In the genomic region with DNA sequence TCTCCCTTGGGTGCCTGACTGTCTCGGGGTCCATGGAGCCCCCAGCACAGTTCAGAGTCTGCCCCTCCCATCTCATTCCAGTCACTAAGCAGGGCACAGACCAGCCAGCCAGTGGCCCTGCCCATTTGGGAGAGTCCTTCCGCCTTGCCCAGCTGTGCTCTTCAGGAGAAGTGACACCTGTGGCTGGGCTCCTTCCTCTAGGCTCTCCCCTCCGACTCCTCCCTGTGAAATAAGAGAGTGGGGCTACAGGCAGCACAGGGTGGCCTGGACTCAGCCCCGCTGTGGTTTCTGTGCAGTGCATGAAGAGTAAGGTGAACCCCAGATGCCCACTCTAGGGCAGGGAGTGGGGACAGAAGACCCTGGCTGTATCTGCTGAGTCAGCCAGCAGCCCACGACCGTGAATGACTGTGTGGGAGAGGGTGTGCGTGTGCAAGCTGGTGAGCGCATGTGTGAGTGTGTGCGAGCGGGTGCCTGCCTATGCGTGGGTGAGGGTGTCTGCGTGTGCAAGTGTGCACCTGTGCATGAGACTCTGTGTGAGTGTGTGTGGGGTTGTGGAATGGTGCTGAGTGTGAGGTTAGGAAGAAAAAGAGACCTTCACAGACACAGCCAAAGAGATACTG, we compare ENCODE assay signal across 1 cellular context.
TF ChIP-seq lines count a peak whose summit lies in the region.

No MANE protein-coding gene starts in this region.

TF ChIP-seq in GM12878, 131 proteins besides CTCF, POLR2A, EP300 and RAD21:
- TF ChIP-seq TCF3 (IDR thresholded peaks at IDR 0.05; ENCODE audit: borderline replicate concordance, insufficient read depth, low read depth, low read length), result 0 out of 2 replicates have a peak, but pooled peaks have one; percentile 30
- TF ChIP-seq, protein P1, sequence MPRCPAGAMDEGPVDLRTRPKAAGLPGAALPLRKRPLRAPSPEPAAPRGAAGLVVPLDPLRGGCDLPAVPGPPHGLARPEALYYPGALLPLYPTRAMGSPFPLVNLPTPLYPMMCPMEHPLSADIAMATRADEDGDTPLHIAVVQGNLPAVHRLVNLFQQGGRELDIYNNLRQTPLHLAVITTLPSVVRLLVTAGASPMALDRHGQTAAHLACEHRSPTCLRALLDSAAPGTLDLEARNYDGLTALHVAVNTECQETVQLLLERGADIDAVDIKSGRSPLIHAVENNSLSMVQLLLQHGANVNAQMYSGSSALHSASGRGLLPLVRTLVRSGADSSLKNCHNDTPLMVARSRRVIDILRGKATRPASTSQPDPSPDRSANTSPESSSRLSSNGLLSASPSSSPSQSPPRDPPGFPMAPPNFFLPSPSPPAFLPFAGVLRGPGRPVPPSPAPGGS (IDR thresholded peaks at IDR 0.05; ENCODE audit: borderline replicate concordance, insufficient read depth, low read depth, low read length, poor library complexity, severe bottlenecking), result peak; percentile 88
- TF ChIP-seq, protein P2, sequence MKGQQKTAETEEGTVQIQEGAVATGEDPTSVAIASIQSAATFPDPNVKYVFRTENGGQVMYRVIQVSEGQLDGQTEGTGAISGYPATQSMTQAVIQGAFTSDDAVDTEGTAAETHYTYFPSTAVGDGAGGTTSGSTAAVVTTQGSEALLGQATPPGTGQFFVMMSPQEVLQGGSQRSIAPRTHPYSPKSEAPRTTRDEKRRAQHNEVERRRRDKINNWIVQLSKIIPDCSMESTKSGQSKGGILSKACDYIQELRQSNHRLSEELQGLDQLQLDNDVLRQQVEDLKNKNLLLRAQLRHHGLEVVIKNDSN (IDR thresholded peaks at IDR 0.05; ENCODE audit: borderline replicate concordance, extremely low read length, insufficient read depth, low read depth, low read length), result no peak
- no peak for TF ChIP-seq IKZF2 (IDR thresholded peaks at IDR 0.05)
